In genomic region chr3:14113964-14114667, GRCh38 we compare ENCODE assay signal across 14 cellular contexts. TPM values are rescaled to one million over a fixed set of nuclear protein-coding genes. Genes with fewer than 3 reads are reported as not detected.
DNase-seq lines count a peak whose midpoint lies in the region; ATAC-seq and TF ChIP-seq lines count a peak whose summit lies in the region.
"Had no signal": no experiment of that assay in that cellular context is flagged by ENCODE, and none has a peak within 500 bp of the region (broad histone marks: within the 10 kb centered on the region; RNA-seq: fewer than 3 reads in every experiment).

No MANE protein-coding gene starts in this region.

- H3K9ac ChIP-seq in Karpas-422 (ENCODE audit: low read length) = no peak overlapping the region

- H3K27me3 ChIP-seq in AG04450 (ENCODE audit: control insufficient read depth, insufficient read depth, low read length) (no peaks in the 10 kb centered on the region), Karpas-422 (ENCODE audit: low read length) (no peaks in the 10 kb centered on the region)
- H3K27me3 ChIP-seq: SJSA1 had no signal

- DNase-seq in AG04450 (ENCODE audit: low read depth, low spot score) (no peak), HFF-Myc (ENCODE audit: extremely low read depth, low read depth) (no peak), left kidney (ENCODE audit: low read depth, low spot score) (peak; percentile 50), Karpas-422 (no peak)
- DNase-seq in stimulated activated CD4-positive, alpha-beta T cell treated with anti-CD3 and anti-CD28 coated beads, Interleukin-4, amount 100 ng/mL, for 4 hours = no peak
- DNase-seq: activated CD4-positive, CD25-positive, alpha-beta regulatory T cell treated with anti-CD3 and anti-CD28 coated beads, Interleukin-2, amount 50 U/mL, for 72 hours; caudate nucleus; CD4-positive, CD25-positive, alpha-beta regulatory T cell; stimulated activated CD4-positive, alpha-beta T cell treated with anti-CD3 and anti-CD28 coated beads, Interleukin-15, amount 100 ng/mL, for 24 hours had no signal

- peaks cover 17% of the 10 kb centered on the region for H3K79me2 ChIP-seq in Karpas-422 (ENCODE audit: low read length)

- TF ChIP-seq CTCF in AG04450 (IDR thresholded peaks at IDR 0.05; ENCODE audit: low read depth, low read length) (peak; percentile 37), HFF-Myc (IDR thresholded peaks at IDR 0.05; ENCODE audit: low read depth, low read length, missing control alignments) (peak; percentile 20), WI38 (IDR thresholded peaks at IDR 0.05; ENCODE audit: low read depth, low read length) (0 out of 2 replicates have a peak, but pooled peaks have one; percentile 13)

- H3K4me1 ChIP-seq in Karpas-422 (ENCODE audit: low read length) = no peaks in the 10 kb centered on the region
- H3K4me1 ChIP-seq: SJSA1 had no signal

- no peaks in the 10 kb centered on the region for H3K9me3 ChIP-seq in AG04450 (ENCODE audit: control insufficient read depth, insufficient read depth, low read length)
- H3K9me3 ChIP-seq in Karpas-422 (ENCODE audit: low read length) = no peaks in the 10 kb centered on the region
- H3K9me3 ChIP-seq: SJSA1 had no signal

- peaks cover 19% of the 10 kb centered on the region for H4K20me1 ChIP-seq in Karpas-422 (ENCODE audit: insufficient read depth, low read depth, low read length)

- H3K27ac ChIP-seq in AG04450 (ENCODE audit: low read depth, low read length) (no peak overlapping the region), Karpas-422 (ENCODE audit: low read length) (no peak overlapping the region)
- H3K27ac ChIP-seq: SJSA1 had no signal

- no peak overlapping the region for H2AFZ ChIP-seq in Karpas-422 (ENCODE audit: low read length)

- no peak for ATAC-seq in GM19035 (IDR thresholded peaks at IDR 0.05; ENCODE audit: unreplicated experiment)
- no peak for ATAC-seq in GM19463 (IDR thresholded peaks at IDR 0.05; ENCODE audit: unreplicated experiment)
- ATAC-seq: activated T-helper 17 cell treated with anti-CD3 and anti-CD28 coated beads, Interleukin-2, amount 50 U/mL, for 72 hours had no signal

- CTCF ChIA-PET in AG04450 (lab: Charles Lee) = interaction anchor here (1.0 to 2.0 kb wide), 4 partner anchors 212 to 459 kb away, joined by 3 to 16 read pairs (median 8); no protein-coding TSS in a partner anchor

- H3K4me2 ChIP-seq in Karpas-422 (ENCODE audit: low read depth, low read length, poor library complexity, severe bottlenecking) = no peak overlapping the region

- peaks cover 31% of the 10 kb centered on the region; the same call in 1 of the 2 replicates for H3K36me3 ChIP-seq in Karpas-422 (ENCODE audit: insufficient read depth, low read length)

- POLR2A ChIA-PET in AG04450 (lab: Yijun Ruan, JAX) = interaction anchor here (0.7 kb wide), 1 partner anchor 10 kb away, joined by 3 read pairs; the partner anchor contains the start of genes CHCHD4 and TMEM43

- no peak overlapping the region for H3K4me3 ChIP-seq in AG04450 (ENCODE audit: low read depth, low read length)
- no peak overlapping the region for H3K4me3 ChIP-seq in HFF-Myc (replicated peaks; ENCODE audit: low read depth, low read length)
- no peak overlapping the region for H3K4me3 ChIP-seq in WI38 (ENCODE audit: low read depth, low read length)
- H3K4me3 ChIP-seq in Karpas-422 (ENCODE audit: low read length) = no peak overlapping the region
- H3K4me3 ChIP-seq: SJSA1 had no signal

- H3K9me2 ChIP-seq in Karpas-422 (replicated peaks; ENCODE audit: insufficient read depth, low read length) = no peaks in the 10 kb centered on the region

RNA-seq across cellular contexts. Expression of gene CHCHD4, which starts 10.6 kb away (rescaled TPM):
- 9.8 and 11.4 TPM in 2 replicates for polyA plus RNA-seq in AG04450 (2011; rRNA removed)
- polyA minus RNA-seq in AG04450 (2011; rRNA and poly(A)+ RNA removed) = 3.8 and 4.1 TPM in 2 replicates
- total RNA-seq in Karpas-422 (2014; rRNA removed; shearing (Covaris generic); ENCODE audit: low replicate concordance) = 19.4 and 19.7 TPM in 2 replicates

RNA-seq across cellular contexts. Expression of gene TMEM43, which starts 10.7 kb away (rescaled TPM):
- polyA plus RNA-seq in AG04450 (2011; rRNA removed) = 111 and 117 TPM in 2 replicates
- polyA minus RNA-seq in AG04450 (2011; rRNA and poly(A)+ RNA removed) = 75.5 and 95.0 TPM in 2 replicates
- 28.4 and 31.9 TPM in 2 replicates for total RNA-seq in Karpas-422 (2014; rRNA removed; shearing (Covaris generic); ENCODE audit: low replicate concordance)
